ENCODE assay signal across 18 cellular contexts in the genomic region with DNA sequence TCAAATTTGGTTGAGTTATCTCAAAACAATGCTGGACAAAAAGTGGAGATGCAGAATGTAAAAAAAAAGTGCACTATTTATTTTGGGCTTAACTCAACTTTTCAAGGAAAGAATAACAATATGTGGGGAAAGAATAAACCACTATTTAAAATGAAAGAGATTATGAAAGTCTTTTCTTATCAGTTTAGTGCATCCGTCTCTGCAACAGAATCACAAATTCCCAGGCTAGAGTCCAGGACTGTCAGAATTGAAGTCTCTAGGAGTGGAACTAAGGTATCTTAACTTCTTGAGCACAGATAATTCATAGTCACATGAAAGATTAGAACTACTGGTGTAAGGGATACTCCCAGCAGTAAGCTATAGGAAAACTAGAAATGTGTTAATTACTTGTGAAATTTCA.
A peak's percentile ranks its signal among the peaks of the same experiment; 100 is the strongest.
DNase-seq lines count a peak whose midpoint lies in the region; ATAC-seq and TF ChIP-seq lines count a peak whose summit lies in the region.
"Had no signal": no experiment of that assay in that cellular context is flagged by ENCODE, and none has a peak within 500 bp of the region (broad histone marks: within the 10 kb centered on the region; RNA-seq: fewer than 3 reads in every experiment).

No MANE protein-coding gene starts in this region.

- DNase-seq in NCI-H226 = peak; percentile 78
- peak; percentile 8 for DNase-seq in amniotic epithelial cell (ENCODE audit: low read depth)
- DNase-seq in brain microvascular endothelial cell = peak; percentile 42
- peak; percentile 11 for DNase-seq in fibroblast of pulmonary artery (ENCODE audit: low read depth)
- no peak for DNase-seq in NCI-H345 (lab: John Stamatoyannopoulos, UW)
- DNase-seq in medulla oblongata (ENCODE audit: extremely low spot score) = no peak
- no peak for DNase-seq in activated T-cell treated with anti-CD3 and anti-CD28 coated beads, Interleukin-2, amount 50 U/mL, for 1 hour
- DNase-seq: Caco-2; CD4-positive, CD25-positive, alpha-beta regulatory T cell; CD8-positive, alpha-beta T cell; DMS153; DND-41; GM23248; H7; HCEC 1CT had no signal

- H3K4me3 ChIP-seq in brain microvascular endothelial cell (ENCODE audit: low read depth, low read length) = no peak overlapping the region
- H3K4me3 ChIP-seq in fibroblast of pulmonary artery (replicated peaks; ENCODE audit: low read depth, low read length) = no peak overlapping the region
- H3K4me3 ChIP-seq: BLaER1, GM23248 had no signal

- TF ChIP-seq CTCF in brain microvascular endothelial cell (IDR thresholded peaks at IDR 0.05; ENCODE audit: low read depth, low read length, missing control alignments) = no peak
- TF ChIP-seq CTCF in fibroblast of pulmonary artery (IDR thresholded peaks at IDR 0.05; ENCODE audit: low read length, missing control alignments) = no peak

- in situ Hi-C loops in brain microvascular endothelial cell (cut with HindIII; ENCODE audit: low pct_ligation_motif_present, low sequenced_read_pairs) = no loop called here

- no peaks in the 10 kb centered on the region for H3K27me3 ChIP-seq in brain microvascular endothelial cell (replicated peaks)
- H3K27me3 ChIP-seq: BLaER1 had no signal

- H3K27ac ChIP-seq in brain microvascular endothelial cell = no peak overlapping the region
- H3K27ac ChIP-seq: BLaER1, C4-2B, GM23248 had no signal

- no peaks in the 10 kb centered on the region for H3K36me3 ChIP-seq in brain microvascular endothelial cell (replicated peaks)
- H3K36me3 ChIP-seq: BLaER1 had no signal

- ATAC-seq in HG03439 (IDR thresholded peaks at IDR 0.05; ENCODE audit: unreplicated experiment) = no peak
- ATAC-seq: CD8-positive, alpha-beta T cell had no signal

Comparison
In these comparisons a context has a peak if more than half of its experiments do, and no peak if none do; other contexts are left out.
1. DNase-seq: peak in NCI-H226 (single experiment), amniotic epithelial cell (single experiment), brain microvascular endothelial cell (single experiment) and fibroblast of pulmonary artery (single experiment); none in NCI-H345 (single experiment), medulla oblongata (single experiment) and activated T-cell treated with anti-CD3 and anti-CD28 coated beads, Interleukin-2, amount 50 U/mL, for 1 hour (single experiment).